In the genomic region with DNA sequence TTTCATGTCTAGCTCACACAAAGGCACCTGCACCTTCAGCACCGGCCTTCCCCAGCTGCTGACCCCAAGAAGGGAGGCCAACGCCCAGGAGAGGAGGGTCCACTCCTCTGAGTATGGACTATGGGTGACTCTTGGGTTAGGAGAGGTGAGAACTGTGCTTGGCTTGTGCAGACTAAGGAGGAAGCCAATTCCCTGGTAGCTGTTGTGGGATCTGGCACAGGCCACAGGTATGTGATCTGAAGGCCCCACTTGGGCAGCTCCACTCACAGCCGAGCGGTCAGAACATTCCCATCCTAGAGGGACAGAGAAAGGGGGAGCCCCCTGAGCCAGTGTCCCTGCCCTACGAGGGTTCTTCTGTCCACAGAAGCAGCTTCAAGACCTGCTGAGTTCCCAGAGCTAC, we compare ENCODE assay signal across 15 cellular contexts. TPM values are rescaled to one million over a fixed set of nuclear protein-coding genes. Genes with fewer than 3 reads are reported as not detected.
DNase-seq lines count a peak whose midpoint lies in the region; ATAC-seq and TF ChIP-seq lines count a peak whose summit lies in the region.
"Had no signal": no experiment of that assay in that cellular context is flagged by ENCODE, and none has a peak within 500 bp of the region (broad histone marks: within the 10 kb centered on the region; RNA-seq: fewer than 3 reads in every experiment).

No MANE protein-coding gene starts in this region.

- H3K4me1 Mint-ChIP-seq in chondrocyte (ENCODE audit: low read depth): peaks cover 30% of the 10 kb centered on the region
- H3K4me1 Mint-ChIP-seq: activated CD4-positive, alpha-beta T cell treated with anti-CD3 and anti-CD28 coated beads, Interleukin-2, amount 10 ng/mL, durations not matched to agents 24 days and 14 days; immature natural killer cell had no signal

- H3K27me3 Mint-ChIP-seq in chondrocyte (ENCODE audit: low read depth): peaks cover 11% of the 10 kb centered on the region

- no peaks in the 10 kb centered on the region for H3K27me3 ChIP-seq in skeletal muscle tissue (ENCODE audit: control insufficient read depth in 3 of 3, insufficient read depth in 3 of 3, low read length in 3 of 3)

- H3K9ac ChIP-seq in skeletal muscle tissue (ENCODE audit: low read depth in 1 of 3, low read length in 3 of 3): peak overlapping the region; percentile 39 to 81 (median 63)

- peak overlapping the region; percentile 31 to 63 (median 51) for H3K4me3 ChIP-seq in skeletal muscle tissue (ENCODE audit: low read length in 3 of 3)
- H3K4me3 ChIP-seq: dorsolateral prefrontal cortex had no signal

- no peaks in the 10 kb centered on the region for H3K36me3 ChIP-seq in skeletal muscle tissue (ENCODE audit: control insufficient read depth in 3 of 3, insufficient read depth in 3 of 3, low read length in 3 of 3)

- H3K27ac ChIP-seq in skeletal muscle tissue (ENCODE audit: low read depth, low read length): peak overlapping the region; percentile 83
- H3K27ac ChIP-seq: dorsolateral prefrontal cortex had no signal

- H3K9me3 Mint-ChIP-seq in chondrocyte (ENCODE audit: low read depth): peaks cover 4% of the 10 kb centered on the region
- H3K9me3 Mint-ChIP-seq: activated CD4-positive, alpha-beta T cell treated with anti-CD3 and anti-CD28 coated beads, Interleukin-2, amount 10 ng/mL, durations not matched to agents 24 days and 14 days; activated T-cell treated with anti-CD3 and anti-CD28 coated beads, Interleukin-2, amount 50 U/mL, for 72 hours; immature natural killer cell had no signal

- TF ChIP-seq CTCF in chondrocyte (IDR thresholded peaks at IDR 0.05): no peak

- peaks cover 37 to 67% (median 60%) of the 10 kb centered on the region in 3 donors for H3K4me1 ChIP-seq in skeletal muscle tissue (ENCODE audit: control insufficient read depth in 3 of 3, insufficient read depth in 3 of 3, low read length in 3 of 3)

- no peaks in the 10 kb centered on the region for H3K9me3 ChIP-seq in skeletal muscle tissue (ENCODE audit: control insufficient read depth in 3 of 3, low read length in 3 of 3)

- H3K36me3 Mint-ChIP-seq in chondrocyte (ENCODE audit: low read depth): peaks cover 3% of the 10 kb centered on the region
- H3K36me3 Mint-ChIP-seq: immature natural killer cell had no signal

- H3K27ac Mint-ChIP-seq in chondrocyte (ENCODE audit: unreplicated experiment): peak overlapping the region; percentile 70
- H3K27ac Mint-ChIP-seq: activated CD4-positive, alpha-beta T cell treated with anti-CD3 and anti-CD28 coated beads, Interleukin-2, amount 10 ng/mL, durations not matched to agents 24 days and 14 days; activated T-cell treated with anti-CD3 and anti-CD28 coated beads, Interleukin-2, amount 50 U/mL, for 72 hours; immature natural killer cell; progenitor cell of endocrine pancreas had no signal

- no peak overlapping the region for H3K4me3 Mint-ChIP-seq in chondrocyte (ENCODE audit: unreplicated experiment)
- H3K4me3 Mint-ChIP-seq: activated CD4-positive, alpha-beta T cell treated with anti-CD3 and anti-CD28 coated beads, Interleukin-2, amount 10 ng/mL, durations not matched to agents 24 days and 14 days; activated T-cell treated with anti-CD3 and anti-CD28 coated beads, Interleukin-2, amount 50 U/mL, for 72 hours; immature natural killer cell had no signal

- ATAC-seq in HG03520 (IDR thresholded peaks at IDR 0.05; ENCODE audit: unreplicated experiment) (no peak), HG03097 (IDR thresholded peaks at IDR 0.05; ENCODE audit: low FRiP score, unreplicated experiment) (no peak)
- ATAC-seq: activated T-cell treated with anti-CD3 and anti-CD28 coated beads, Interleukin-2, amount 50 U/mL, for 72 hours had no signal

- DNase-seq in HCEC 1CT (peak; percentile 30), chondrocyte (ENCODE audit: low spot score) (peak; percentile 59), iris pigment epithelial cell (ENCODE audit: low read depth) (peak; percentile 38)
- no peak for DNase-seq in activated CD4-positive, alpha-beta T cell treated with anti-CD3 and anti-CD28 coated beads for 1 hour
- DNase-seq in stimulated activated CD8-positive, alpha-beta memory T cell treated with anti-CD3 and anti-CD28 coated beads, Interleukin-4, amount 100 ng/mL, for 48 hours: no peak
- DNase-seq: activated CD4-positive, alpha-beta T cell treated with anti-CD3 and anti-CD28 coated beads, Interleukin-2, amount 10 ng/mL, durations not matched to agents 24 days and 14 days; activated T-cell treated with anti-CD3 and anti-CD28 coated beads, Interleukin-2, amount 50 U/mL, for 72 hours; dorsolateral prefrontal cortex; immature natural killer cell; NCI-H526 treated with DMSO at 0.1 percent for 48 hours; stimulated activated naive CD4-positive, alpha-beta T cell had no signal

RNA-seq across cellular contexts. Expression of a gene that starts 52.8 kb away (rescaled TPM):
- total RNA-seq in chondrocyte: 6.5 to 11.4 TPM (median 6.8 TPM) in 3 replicates
- total RNA-seq in skeletal muscle tissue: 14.6 TPM

Comparison
In these comparisons a context has a peak if more than half of its experiments do, and no peak if none do; other contexts are left out.
1. DNase-seq: peak in HCEC 1CT (single experiment), chondrocyte (single experiment) and iris pigment epithelial cell (single experiment); none in activated CD4-positive, alpha-beta T cell treated with anti-CD3 and anti-CD28 coated beads for 1 hour (single experiment) and stimulated activated CD8-positive, alpha-beta memory T cell treated with anti-CD3 and anti-CD28 coated beads, Interleukin-4, amount 100 ng/mL, for 48 hours (single experiment).